Comparison of ENCODE assay signal across 8 cellular contexts in genomic region chr12:6821271-6821673, GRCh38. TPM values are rescaled to one million over a fixed set of nuclear protein-coding genes. Genes with fewer than 3 reads are reported as not detected.
DNase-seq lines count a peak whose midpoint lies in the region; ATAC-seq, FAIRE-seq and TF ChIP-seq lines count a peak whose summit lies in the region.

No MANE protein-coding gene starts in this region.

- H3K36me3 ChIP-seq in MG63, result no peaks in the 10 kb centered on the region
- no peaks in the 10 kb centered on the region for H3K36me3 ChIP-seq in endodermal cell (ENCODE audit: control insufficient read depth, insufficient read depth, low read length)
- peaks cover 7% of the 10 kb centered on the region for H3K36me3 ChIP-seq in mesodermal cell (ENCODE audit: control insufficient read depth, insufficient read depth, low read length)
- H3K36me3 ChIP-seq in tibial artery, result no peaks in the 10 kb centered on the region

- H3K4me3 Mint-ChIP-seq in T-cell (peak overlapping the region; percentile 48 to 74 (median 65)), endodermal cell (peak overlapping the region; percentile 69)

- H3K27ac Mint-ChIP-seq in T-cell (peak overlapping the region; percentile 54 to 64), endodermal cell (peak overlapping the region; percentile 62)

- H3K9me3 ChIP-seq in MG63 (no peaks in the 10 kb centered on the region), endodermal cell (ENCODE audit: control insufficient read depth, low read length) (no peaks in the 10 kb centered on the region), mesodermal cell (ENCODE audit: control insufficient read depth, low read length) (no peaks in the 10 kb centered on the region), tibial artery (no peaks in the 10 kb centered on the region)

- H3K9me3 Mint-ChIP-seq in T-cell (no peaks in the 10 kb centered on the region), endodermal cell (no peaks in the 10 kb centered on the region)

- H3K27me3 ChIP-seq in MG63, result peaks cover 26% of the 10 kb centered on the region
- peaks cover 19% of the 10 kb centered on the region for H3K27me3 ChIP-seq in endodermal cell (ENCODE audit: control insufficient read depth, insufficient read depth, low read length, poor library complexity, severe bottlenecking)
- peaks cover 0 to 67% of the 10 kb centered on the region in 2 donors for H3K27me3 ChIP-seq in tibial artery

- POLR2A ChIA-PET in T-cell (lab: Charles Lee), result interaction anchor here in 1 of 2 donors (0.5 to 0.7 kb wide), 5 partner anchors 8 to 164 kb away, joined by 3 to 7 read pairs (median 5); no protein-coding TSS in a partner anchor

- peak; percentile 76 for DNase-seq in D721Med (ENCODE audit: insufficient read length, low spot score)
- DNase-seq in MG63, result peak; percentile 45
- DNase-seq in T-cell, result peak in 13 of 34 experiments; percentile 11 to 44 (median 23)
- peak; percentile 93 for DNase-seq in endodermal cell
- DNase-seq in tibial artery, result peak in 1 of 2 donors; percentile 80

- H3K9ac ChIP-seq in endodermal cell (ENCODE audit: extremely low read depth, low read length, poor library complexity, severe bottlenecking), result no peak overlapping the region

- peak overlapping the region; percentile 78 for H3K27ac ChIP-seq in endodermal cell (ENCODE audit: low read depth, low read length)
- H3K27ac ChIP-seq in mesodermal cell (ENCODE audit: low read depth, low read length, severe bottlenecking), result peak overlapping the region; percentile 72
- peak overlapping the region in 1 of 2 donors; percentile 3 for H3K27ac ChIP-seq in tibial artery

- no peak for TF ChIP-seq CTCF in D721Med (IDR thresholded peaks at IDR 0.05; ENCODE audit: insufficient read depth, missing control alignments)
- TF ChIP-seq CTCF in endodermal cell (conservative IDR thresholded peaks at IDR 0.05), result no peak
- no peak for TF ChIP-seq CTCF in tibial artery (IDR thresholded peaks at IDR 0.05)

- peak; percentile 42 to 50 (median 46) for ATAC-seq in T-cell (replicated peaks in 1 of 4)
- no peak for ATAC-seq in esophagus mucosa
- no peak for ATAC-seq in GM21576 (IDR thresholded peaks at IDR 0.05; ENCODE audit: unreplicated experiment)

- H3K36me3 Mint-ChIP-seq in T-cell (peaks cover 12% of the 10 kb centered on the region), endodermal cell (ENCODE audit: low read depth) (no peaks in the 10 kb centered on the region)

- no peak for FAIRE-seq in D721Med (lab: Jason Lieb, UNC)

- intact Hi-C loops in tibial artery (cut with DNase I; ENCODE audit: low total_unique reads), result no loop called here

- CTCF ChIA-PET in T-cell (lab: Charles Lee), result interaction anchor here (0.5 to 0.7 kb wide), 4 partner anchors 13 to 193 kb away, joined by 3 to 4 read pairs (median 3); no protein-coding TSS in a partner anchor

- H3K27me3 Mint-ChIP-seq in T-cell (peaks cover 8 to 35% of the 10 kb centered on the region in 2 donors), endodermal cell (ENCODE audit: insufficient read depth) (peaks cover 81% of the 10 kb centered on the region)

- H3K4me3 ChIP-seq in MG63 (no peak overlapping the region; the same call in 1 of the 2 replicates), endodermal cell (ENCODE audit: low read length) (peak overlapping the region; percentile 72), mesodermal cell (ENCODE audit: extremely low read depth, insufficient read depth, low read length, poor library complexity, severe bottlenecking) (peak overlapping the region; percentile 40), tibial artery (peak overlapping the region; percentile 43 to 53)

- H3K4me1 ChIP-seq in endodermal cell (ENCODE audit: control insufficient read depth, insufficient read depth, low read length), result peaks cover 7% of the 10 kb centered on the region
- peaks cover 40% of the 10 kb centered on the region for H3K4me1 ChIP-seq in mesodermal cell (ENCODE audit: control insufficient read depth, insufficient read depth, low read length, poor library complexity, severe bottlenecking)
- peaks cover 0 to 26% (median 22%) of the 10 kb centered on the region in 4 donors for H3K4me1 ChIP-seq in tibial artery

- H3K4me1 Mint-ChIP-seq in T-cell (peaks cover 15 to 36% (median 19%) of the 10 kb centered on the region in 3 donors), endodermal cell (peaks cover 58% of the 10 kb centered on the region)

- WGBS in endodermal cell (ENCODE audit: insufficient coverage in 1 of 2, insufficient read length in 1 of 2), 2 experiments, result 3% methylated on average over 10 of the region's 13 CpGs; no CpG with 5 or more reads in 1 of the 2 experiments
- 0% methylated on average over 1 to 2 of the region's 13 CpGs for WGBS in mesodermal cell (ENCODE audit: insufficient coverage in 2 of 2), 2 experiments

RNA-seq across cellular contexts. Expression of gene GPR162, which starts 0.3 kb away (rescaled TPM):
- not detected in 2 replicates for total RNA-seq in MG63 (2014; rRNA removed; shearing (Covaris generic); ENCODE audit: low replicate concordance)
- total RNA-seq in T-cell, result under 1 TPM in 2 of 5 donors, not detected in 3; 0.13 to 0.46 TPM
- 10 to 100 TPM; 14.7 to 15.0 TPM for total RNA-seq in endodermal cell
- 26.3 TPM for polyA plus RNA-seq in endodermal cell (2013, experiment 1 of 2)
- polyA plus RNA-seq in endodermal cell (2013, experiment 2 of 2), result 22.4 TPM
- polyA plus RNA-seq in mesodermal cell (2013, experiment 1 of 2), result 26.1 TPM
- 22.3 TPM for polyA plus RNA-seq in mesodermal cell (2013, experiment 2 of 2)
- 0.76 TPM for total RNA-seq in esophagus mucosa

RNA-seq across cellular contexts. Expression of gene P3H3, which starts 6.9 kb away (rescaled TPM):
- 19.4 and 45.6 TPM in 2 replicates for total RNA-seq in MG63 (2014; rRNA removed; shearing (Covaris generic); ENCODE audit: low replicate concordance)
- total RNA-seq in T-cell, result 1 to 10 TPM; 4.7 to 9.8 (median 8.0) TPM
- total RNA-seq in endodermal cell, result 10 to 100 TPM; 58.4 to 63.1 TPM
- polyA plus RNA-seq in endodermal cell (2013, experiment 1 of 2), result 41.9 TPM
- polyA plus RNA-seq in endodermal cell (2013, experiment 2 of 2), result 40.0 TPM
- 66.2 TPM for polyA plus RNA-seq in mesodermal cell (2013, experiment 1 of 2)
- polyA plus RNA-seq in mesodermal cell (2013, experiment 2 of 2), result 55.7 TPM
- 1.7 TPM for total RNA-seq in esophagus mucosa

RNA-seq across cellular contexts. Expression of gene GNB3, which starts 19.5 kb away (rescaled TPM):
- total RNA-seq in MG63 (2014; rRNA removed; shearing (Covaris generic); ENCODE audit: low replicate concordance), result 0.43 TPM in 1 of 2 replicates, not detected in the other
- total RNA-seq in T-cell (1 to 10 TPM in 4 of 5 donors, under 1 TPM in 1; 0.85 to 4.3 (median 3.4) TPM), endodermal cell (10 to 100 TPM; 10.0 to 17.1 TPM), esophagus mucosa (not detected)
- polyA plus RNA-seq in endodermal cell (2013, experiment 1 of 2), result 13.5 TPM
- polyA plus RNA-seq in endodermal cell (2013, experiment 2 of 2), result 10.4 TPM
- 11.8 TPM for polyA plus RNA-seq in mesodermal cell (2013, experiment 1 of 2)
- 10.8 TPM for polyA plus RNA-seq in mesodermal cell (2013, experiment 2 of 2)

RNA-seq across cellular contexts. Expression of gene CDCA3, which starts 29.8 kb away (rescaled TPM):
- 29.8 and 110 TPM in 2 replicates for total RNA-seq in MG63 (2014; rRNA removed; shearing (Covaris generic); ENCODE audit: low replicate concordance)
- 1 to 10 TPM; 1.1 to 2.7 (median 2.0) TPM for total RNA-seq in T-cell
- 10 to 100 TPM; 53.1 to 63.9 TPM for total RNA-seq in endodermal cell
- polyA plus RNA-seq in endodermal cell (2013, experiment 1 of 2), result 87.9 TPM
- 84.7 TPM for polyA plus RNA-seq in endodermal cell (2013, experiment 2 of 2)
- 53.9 TPM for polyA plus RNA-seq in mesodermal cell (2013, experiment 1 of 2)
- polyA plus RNA-seq in mesodermal cell (2013, experiment 2 of 2), result 56.1 TPM
- total RNA-seq in esophagus mucosa, result 13.9 TPM

RNA-seq across cellular contexts. Expression of gene USP5, which starts 30.7 kb away (rescaled TPM):
- total RNA-seq in MG63 (2014; rRNA removed; shearing (Covaris generic); ENCODE audit: low replicate concordance), result 104 and 143 TPM in 2 replicates
- total RNA-seq in T-cell (10 to 100 TPM; 64.2 to 95.8 (median 85.8) TPM), endodermal cell (100 to 1,000 TPM; 120 to 257 TPM), esophagus mucosa (91.1 TPM)
- polyA plus RNA-seq in endodermal cell (2013, experiment 1 of 2), result 74.6 TPM
- 74.4 TPM for polyA plus RNA-seq in endodermal cell (2013, experiment 2 of 2)
- 70.2 TPM for polyA plus RNA-seq in mesodermal cell (2013, experiment 1 of 2)
- 59.6 TPM for polyA plus RNA-seq in mesodermal cell (2013, experiment 2 of 2)

Comparison
In these comparisons a context has a peak if more than half of its experiments do, and no peak if none do; other contexts are left out.
1. ATAC-seq: peak in T-cell (4 of 4); none in esophagus mucosa (single experiment) and GM21576 (single experiment).